ENCODE assay signal across 11 cellular contexts in the genomic region with DNA sequence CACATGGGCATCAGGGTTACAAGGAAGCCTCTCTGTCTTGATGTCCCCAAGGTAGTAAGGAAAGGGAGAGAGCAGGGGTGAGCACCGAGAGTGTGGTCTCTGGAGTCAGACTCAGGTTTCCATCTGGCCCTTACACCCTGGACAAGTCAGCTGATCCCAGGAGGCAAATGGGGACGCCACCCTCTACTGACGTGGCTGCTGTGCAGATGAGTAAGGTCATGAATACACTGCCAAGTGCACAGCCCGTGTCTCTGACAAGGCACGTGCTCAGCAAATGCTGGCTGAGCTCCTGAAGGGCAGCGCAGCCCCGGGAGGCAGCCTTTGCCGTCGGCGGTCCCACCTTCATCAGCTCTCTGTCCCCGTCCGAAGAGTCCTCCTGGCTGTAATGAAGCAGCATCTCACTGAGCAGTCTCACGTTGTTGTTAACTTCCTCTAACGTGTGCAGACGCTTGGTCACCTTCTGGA. TPM values are rescaled to one million over a fixed set of nuclear protein-coding genes. Genes with fewer than 3 reads are reported as not detected.
DNase-seq lines count a peak whose midpoint lies in the region; ATAC-seq and TF ChIP-seq lines count a peak whose summit lies in the region.
"Had no signal": no experiment of that assay in that cellular context is flagged by ENCODE, and none has a peak within 500 bp of the region (broad histone marks: within the 10 kb centered on the region; RNA-seq: fewer than 3 reads in every experiment).

No MANE protein-coding gene starts in this region.

- H3K36me3 Mint-ChIP-seq in T-helper 17 cell (ENCODE audit: low read depth) = peaks cover 3% of the 10 kb centered on the region
- H3K36me3 Mint-ChIP-seq in stimulated activated naive B cell treated with anti-CD40 and anti-IgM and Interleukin-4, amounts not matched to agents 10 μg/mL and 1 μg/mL and 100 μg/mL, for 72 hours = peaks cover 50 to 78% of the 10 kb centered on the region in 2 donors

- DNase-seq in activated naive CD4-positive, alpha-beta T cell treated with Interleukin-2 at 50 U/mL for 16 hours = peak; percentile 42
- no peak for DNase-seq in activated naive CD4-positive, alpha-beta T cell treated with anti-CD3 and anti-CD28 coated beads, Interleukin-2, amount 50 U/mL, for 16 hours
- DNase-seq in T-helper 17 cell = no peak
- DNase-seq in effector memory CD4-positive, alpha-beta T cell = no peak
- no peak for DNase-seq in stimulated activated naive B cell treated with anti-CD40 and anti-IgM and Interleukin-4, amounts not matched to agents 10 μg/mL and 1 μg/mL and 100 μg/mL, for 72 hours
- no peak for DNase-seq in stimulated activated CD4-positive, alpha-beta T cell treated with anti-CD3 and anti-CD28 coated beads, Interleukin-2, amount 100 ng/mL, for 48 hours
- DNase-seq: NCI-H2171, nephron progenitor cell, SHP77 had no signal

- ATAC-seq in T-helper 17 cell (peak; percentile 1), SK-N-SH treated with all-trans-retinoic acid at 6 μM for 48 hours (no peak), HG03469 (IDR thresholded peaks at IDR 0.05; ENCODE audit: unreplicated experiment) (no peak)
- peak in 1 of 2 donors; percentile 8 for ATAC-seq in stimulated activated naive B cell treated with anti-CD40 and anti-IgM and Interleukin-4, amounts not matched to agents 10 μg/mL and 1 μg/mL and 100 μg/mL, for 72 hours (replicated peaks)

- no peaks in the 10 kb centered on the region for H3K27me3 ChIP-seq in effector memory CD4-positive, alpha-beta T cell (replicated peaks; ENCODE audit: control insufficient read depth, insufficient read depth, low read length, poor library complexity, severe bottlenecking)

- H3K4me1 ChIP-seq in effector memory CD4-positive, alpha-beta T cell (ENCODE audit: control insufficient read depth, insufficient read depth, low read length, poor library complexity, severe bottlenecking) = peaks cover 33% of the 10 kb centered on the region

- H3K9me3 ChIP-seq in T-helper 17 cell (ENCODE audit: control insufficient read depth, low read length, poor library complexity, severe bottlenecking) = no peaks in the 10 kb centered on the region
- no peaks in the 10 kb centered on the region for H3K9me3 ChIP-seq in effector memory CD4-positive, alpha-beta T cell (ENCODE audit: control insufficient read depth, low read length)

- H3K9me3 Mint-ChIP-seq in stimulated activated naive B cell treated with anti-CD40 and anti-IgM and Interleukin-4, amounts not matched to agents 10 μg/mL and 1 μg/mL and 100 μg/mL, for 72 hours = no peaks in the 10 kb centered on the region
- H3K9me3 Mint-ChIP-seq: nephron progenitor cell had no signal

- no peak overlapping the region for H3K4me3 ChIP-seq in effector memory CD4-positive, alpha-beta T cell (ENCODE audit: insufficient read depth, low read depth, low read length, poor library complexity, severe bottlenecking)

- peaks cover 36% of the 10 kb centered on the region for H3K4me1 Mint-ChIP-seq in T-helper 17 cell
- peaks cover 42 to 69% of the 10 kb centered on the region in 2 donors for H3K4me1 Mint-ChIP-seq in stimulated activated naive B cell treated with anti-CD40 and anti-IgM and Interleukin-4, amounts not matched to agents 10 μg/mL and 1 μg/mL and 100 μg/mL, for 72 hours

- peaks cover 78% of the 10 kb centered on the region for H3K36me3 ChIP-seq in effector memory CD4-positive, alpha-beta T cell (ENCODE audit: control insufficient read depth, insufficient read depth, low read length)

- peak overlapping the region; percentile 67 for H3K27ac ChIP-seq in effector memory CD4-positive, alpha-beta T cell (ENCODE audit: insufficient read depth, low read length, poor library complexity, severe bottlenecking)

- H3K4me3 Mint-ChIP-seq in T-helper 17 cell = peak overlapping the region; percentile 70
- H3K4me3 Mint-ChIP-seq in stimulated activated naive B cell treated with anti-CD40 and anti-IgM and Interleukin-4, amounts not matched to agents 10 μg/mL and 1 μg/mL and 100 μg/mL, for 72 hours = no peak overlapping the region
- H3K4me3 Mint-ChIP-seq: nephron progenitor cell had no signal

- H3K27ac Mint-ChIP-seq in T-helper 17 cell = peak overlapping the region; percentile 96
- peak overlapping the region; percentile 95 for H3K27ac Mint-ChIP-seq in stimulated activated naive B cell treated with anti-CD40 and anti-IgM and Interleukin-4, amounts not matched to agents 10 μg/mL and 1 μg/mL and 100 μg/mL, for 72 hours

- H3K27me3 Mint-ChIP-seq in T-helper 17 cell = no peaks in the 10 kb centered on the region
- no peaks in the 10 kb centered on the region for H3K27me3 Mint-ChIP-seq in stimulated activated naive B cell treated with anti-CD40 and anti-IgM and Interleukin-4, amounts not matched to agents 10 μg/mL and 1 μg/mL and 100 μg/mL, for 72 hours

TF ChIP-seq in SK-N-SH treated with all-trans-retinoic acid at 6 μM for 48 hours, 23 proteins besides CTCF, POLR2A, EP300 and RAD21:
- TF ChIP-seq, protein P1, sequence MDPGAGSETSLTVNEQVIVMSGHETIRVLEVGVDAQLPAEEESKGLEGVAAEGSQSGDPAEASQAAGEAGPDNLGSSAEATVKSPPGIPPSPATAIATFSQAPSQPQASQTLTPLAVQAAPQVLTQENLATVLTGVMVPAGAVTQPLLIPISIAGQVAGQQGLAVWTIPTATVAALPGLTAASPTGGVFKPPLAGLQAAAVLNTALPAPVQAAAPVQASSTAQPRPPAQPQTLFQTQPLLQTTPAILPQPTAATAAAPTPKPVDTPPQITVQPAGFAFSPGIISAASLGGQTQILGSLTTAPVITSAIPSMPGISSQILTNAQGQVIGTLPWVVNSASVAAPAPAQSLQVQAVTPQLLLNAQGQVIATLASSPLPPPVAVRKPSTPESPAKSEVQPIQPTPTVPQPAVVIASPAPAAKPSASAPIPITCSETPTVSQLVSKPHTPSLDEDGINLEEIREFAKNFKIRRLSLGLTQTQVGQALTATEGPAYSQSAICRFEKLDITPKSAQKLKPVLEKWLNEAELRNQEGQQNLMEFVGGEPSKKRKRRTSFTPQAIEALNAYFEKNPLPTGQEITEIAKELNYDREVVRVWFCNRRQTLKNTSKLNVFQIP (CRISPR knock-in tag; IDR thresholded peaks at IDR 0.05; ENCODE audit: borderline replicate concordance, low read depth) = no peak
- TF ChIP-seq ZFP3 (CRISPR knock-in tag; IDR thresholded peaks at IDR 0.05) (no peak), SNAI2 (CRISPR knock-in tag; IDR thresholded peaks at IDR 0.05) (no peak), CSDC2 (CRISPR knock-in tag; IDR thresholded peaks at IDR 0.05) (no peak), ZNF565 (CRISPR knock-in tag; conservative IDR thresholded peaks at IDR 0.05; ENCODE audit: low read depth) (no peak), ZC3H10 (CRISPR knock-in tag; IDR thresholded peaks at IDR 0.05) (no peak), GLIS3 (CRISPR knock-in tag; IDR thresholded peaks at IDR 0.05) (no peak), ZNF8 (CRISPR knock-in tag; IDR thresholded peaks at IDR 0.05) (no peak), OSR1 (CRISPR knock-in tag; IDR thresholded peaks at IDR 0.05) (no peak), TOX (CRISPR knock-in tag; IDR thresholded peaks at IDR 0.05; ENCODE audit: borderline replicate concordance) (no peak), ZNF70 (CRISPR knock-in tag; IDR thresholded peaks at IDR 0.05) (no peak)
- TF ChIP-seq, protein P2, sequence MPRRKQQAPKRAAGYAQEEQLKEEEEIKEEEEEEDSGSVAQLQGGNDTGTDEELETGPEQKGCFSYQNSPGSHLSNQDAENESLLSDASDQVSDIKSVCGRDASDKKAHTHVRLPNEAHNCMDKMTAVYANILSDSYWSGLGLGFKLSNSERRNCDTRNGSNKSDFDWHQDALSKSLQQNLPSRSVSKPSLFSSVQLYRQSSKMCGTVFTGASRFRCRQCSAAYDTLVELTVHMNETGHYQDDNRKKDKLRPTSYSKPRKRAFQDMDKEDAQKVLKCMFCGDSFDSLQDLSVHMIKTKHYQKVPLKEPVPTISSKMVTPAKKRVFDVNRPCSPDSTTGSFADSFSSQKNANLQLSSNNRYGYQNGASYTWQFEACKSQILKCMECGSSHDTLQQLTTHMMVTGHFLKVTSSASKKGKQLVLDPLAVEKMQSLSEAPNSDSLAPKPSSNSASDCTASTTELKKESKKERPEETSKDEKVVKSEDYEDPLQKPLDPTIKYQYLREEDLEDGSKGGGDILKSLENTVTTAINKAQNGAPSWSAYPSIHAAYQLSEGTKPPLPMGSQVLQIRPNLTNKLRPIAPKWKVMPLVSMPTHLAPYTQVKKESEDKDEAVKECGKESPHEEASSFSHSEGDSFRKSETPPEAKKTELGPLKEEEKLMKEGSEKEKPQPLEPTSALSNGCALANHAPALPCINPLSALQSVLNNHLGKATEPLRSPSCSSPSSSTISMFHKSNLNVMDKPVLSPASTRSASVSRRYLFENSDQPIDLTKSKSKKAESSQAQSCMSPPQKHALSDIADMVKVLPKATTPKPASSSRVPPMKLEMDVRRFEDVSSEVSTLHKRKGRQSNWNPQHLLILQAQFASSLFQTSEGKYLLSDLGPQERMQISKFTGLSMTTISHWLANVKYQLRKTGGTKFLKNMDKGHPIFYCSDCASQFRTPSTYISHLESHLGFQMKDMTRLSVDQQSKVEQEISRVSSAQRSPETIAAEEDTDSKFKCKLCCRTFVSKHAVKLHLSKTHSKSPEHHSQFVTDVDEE (CRISPR knock-in tag; IDR thresholded peaks at IDR 0.05) = no peak
- TF ChIP-seq, protein P3, sequence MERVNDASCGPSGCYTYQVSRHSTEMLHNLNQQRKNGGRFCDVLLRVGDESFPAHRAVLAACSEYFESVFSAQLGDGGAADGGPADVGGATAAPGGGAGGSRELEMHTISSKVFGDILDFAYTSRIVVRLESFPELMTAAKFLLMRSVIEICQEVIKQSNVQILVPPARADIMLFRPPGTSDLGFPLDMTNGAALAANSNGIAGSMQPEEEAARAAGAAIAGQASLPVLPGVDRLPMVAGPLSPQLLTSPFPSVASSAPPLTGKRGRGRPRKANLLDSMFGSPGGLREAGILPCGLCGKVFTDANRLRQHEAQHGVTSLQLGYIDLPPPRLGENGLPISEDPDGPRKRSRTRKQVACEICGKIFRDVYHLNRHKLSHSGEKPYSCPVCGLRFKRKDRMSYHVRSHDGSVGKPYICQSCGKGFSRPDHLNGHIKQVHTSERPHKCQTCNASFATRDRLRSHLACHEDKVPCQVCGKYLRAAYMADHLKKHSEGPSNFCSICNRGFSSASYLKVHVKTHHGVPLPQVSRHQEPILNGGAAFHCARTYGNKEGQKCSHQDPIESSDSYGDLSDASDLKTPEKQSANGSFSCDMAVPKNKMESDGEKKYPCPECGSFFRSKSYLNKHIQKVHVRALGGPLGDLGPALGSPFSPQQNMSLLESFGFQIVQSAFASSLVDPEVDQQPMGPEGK (CRISPR knock-in tag; IDR thresholded peaks at IDR 0.05; ENCODE audit: borderline replicate concordance) = no peak

RNA-seq across cellular contexts. Expression of a gene that starts 19.4 kb away (rescaled TPM):
- total RNA-seq in T-helper 17 cell = 10 to 100 TPM; 85.4 to 89.1 TPM

RNA-seq across cellular contexts. Expression of a gene that starts 19.7 kb away (rescaled TPM):
- total RNA-seq in T-helper 17 cell = 10 to 100 TPM; 33.9 to 35.6 TPM

RNA-seq across cellular contexts. Expression of a gene that starts 29.0 kb away (rescaled TPM):
- total RNA-seq in T-helper 17 cell = 10 to 100 TPM; 27.0 to 35.0 TPM

RNA-seq across cellular contexts. Expression of a gene that starts 36.5 kb away (rescaled TPM):
- total RNA-seq in T-helper 17 cell = 10 to 100 TPM; 75.0 to 75.3 TPM

RNA-seq across cellular contexts. Expression of a gene that starts 47.2 kb away (rescaled TPM):
- total RNA-seq in T-helper 17 cell = 10 to 100 TPM; 13.7 to 15.1 TPM
